Comparison of ENCODE assay signal across 1 cellular context in the genomic region with DNA sequence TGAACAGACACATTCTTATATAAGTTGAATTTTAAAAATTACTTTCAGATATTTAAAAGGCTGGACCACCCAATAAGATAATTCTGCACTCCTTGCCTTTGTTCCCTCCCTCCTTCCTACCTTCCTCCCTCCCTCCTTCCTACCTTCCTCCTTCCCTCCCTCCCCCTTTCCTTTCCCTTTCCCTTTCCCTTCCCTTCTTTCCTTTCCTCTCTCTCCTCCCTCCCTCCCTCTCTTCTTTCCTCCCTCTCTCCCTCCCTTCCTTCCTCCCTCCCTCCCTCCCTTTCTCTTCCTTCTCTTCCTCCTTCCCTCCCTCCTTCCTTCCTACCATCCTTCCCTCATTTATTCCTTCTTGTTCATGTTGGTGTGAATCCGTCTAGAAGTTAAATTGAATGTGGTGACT.
TF ChIP-seq lines count a peak whose summit lies in the region.

No MANE protein-coding gene starts in this region.

TF ChIP-seq in K562, 482 proteins besides CTCF, POLR2A, EP300 and RAD21 (continued from another document):
- TF ChIP-seq PCBP1 (IDR thresholded peaks at IDR 0.05; ENCODE audit: low read depth, low read length, poor library complexity, severe bottlenecking): peak; percentile 59
- no peak for TF ChIP-seq ETV6 (IDR thresholded peaks at IDR 0.05; ENCODE audit: borderline replicate concordance in 1 of 2, low read depth in 2 of 2, low read length in 1 of 2)
- TF ChIP-seq ETV6 (CRISPR knock-in tag; IDR thresholded peaks at IDR 0.05; ENCODE audit: borderline replicate concordance): no peak
- no peak for TF ChIP-seq ZNF830 (CRISPR knock-in tag; IDR thresholded peaks at IDR 0.05)
- TF ChIP-seq ZBED1 (IDR thresholded peaks at IDR 0.05): no peak
- TF ChIP-seq, protein P1, sequence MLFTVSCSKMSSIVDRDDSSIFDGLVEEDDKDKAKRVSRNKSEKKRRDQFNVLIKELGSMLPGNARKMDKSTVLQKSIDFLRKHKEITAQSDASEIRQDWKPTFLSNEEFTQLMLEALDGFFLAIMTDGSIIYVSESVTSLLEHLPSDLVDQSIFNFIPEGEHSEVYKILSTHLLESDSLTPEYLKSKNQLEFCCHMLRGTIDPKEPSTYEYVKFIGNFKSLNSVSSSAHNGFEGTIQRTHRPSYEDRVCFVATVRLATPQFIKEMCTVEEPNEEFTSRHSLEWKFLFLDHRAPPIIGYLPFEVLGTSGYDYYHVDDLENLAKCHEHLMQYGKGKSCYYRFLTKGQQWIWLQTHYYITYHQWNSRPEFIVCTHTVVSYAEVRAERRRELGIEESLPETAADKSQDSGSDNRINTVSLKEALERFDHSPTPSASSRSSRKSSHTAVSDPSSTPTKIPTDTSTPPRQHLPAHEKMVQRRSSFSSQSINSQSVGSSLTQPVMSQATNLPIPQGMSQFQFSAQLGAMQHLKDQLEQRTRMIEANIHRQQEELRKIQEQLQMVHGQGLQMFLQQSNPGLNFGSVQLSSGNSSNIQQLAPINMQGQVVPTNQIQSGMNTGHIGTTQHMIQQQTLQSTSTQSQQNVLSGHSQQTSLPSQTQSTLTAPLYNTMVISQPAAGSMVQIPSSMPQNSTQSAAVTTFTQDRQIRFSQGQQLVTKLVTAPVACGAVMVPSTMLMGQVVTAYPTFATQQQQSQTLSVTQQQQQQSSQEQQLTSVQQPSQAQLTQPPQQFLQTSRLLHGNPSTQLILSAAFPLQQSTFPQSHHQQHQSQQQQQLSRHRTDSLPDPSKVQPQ (CRISPR knock-in tag; IDR thresholded peaks at IDR 0.05; ENCODE audit: borderline replicate concordance): no peak
